Comparison of ENCODE assay signal across 16 cellular contexts in the genomic region with DNA sequence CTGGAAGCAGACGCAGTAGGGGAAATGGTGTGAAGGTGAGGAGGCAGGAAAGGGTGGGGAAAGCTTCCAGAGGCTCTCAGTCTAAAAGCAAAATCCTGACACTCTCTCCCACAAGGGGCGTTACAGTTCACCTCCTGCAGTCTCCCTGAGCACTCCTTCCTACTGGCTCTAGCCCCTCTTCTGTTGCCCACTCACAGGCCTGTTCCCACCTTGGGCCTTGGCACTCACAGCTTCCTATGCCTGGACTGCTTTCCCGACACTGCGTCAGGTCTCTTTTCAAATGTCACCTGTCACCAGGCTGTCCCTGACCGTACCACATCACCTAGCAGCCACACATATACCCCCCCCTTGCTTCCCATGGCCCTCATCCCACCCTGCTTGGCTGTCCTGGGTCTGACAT.
DNase-seq lines count a peak whose midpoint lies in the region; ATAC-seq and TF ChIP-seq lines count a peak whose summit lies in the region.
"Had no signal": no experiment of that assay in that cellular context is flagged by ENCODE, and none has a peak within 500 bp of the region (broad histone marks: within the 10 kb centered on the region; RNA-seq: fewer than 3 reads in every experiment).

No MANE protein-coding gene starts in this region.

- H2BK15ac ChIP-seq in mesendoderm (replicated peaks; ENCODE audit: low read depth): no peak overlapping the region

- H3K27ac Mint-ChIP-seq in glutamatergic neuron (ENCODE audit: unreplicated experiment): peak overlapping the region; percentile 26
- H3K27ac Mint-ChIP-seq in activated CD8-positive, alpha-beta T cell treated with anti-CD3 and anti-CD28 coated beads, Interleukin-2, amount 10 ng/mL, durations not matched to agents 7 days and 5 days: no peak overlapping the region
- H3K27ac Mint-ChIP-seq: CD4-positive, CD25-positive, alpha-beta regulatory T cell had no signal

- no peak for DNase-seq in WERI-Rb-1
- DNase-seq in glutamatergic neuron: no peak
- DNase-seq in mesendoderm: peak; percentile 13
- DNase-seq in gastrocnemius medialis: no peak
- DNase-seq in activated CD8-positive, alpha-beta memory T cell treated with anti-CD3 and anti-CD28 coated beads for 24 hours: no peak
- DNase-seq in activated CD8-positive, alpha-beta T cell treated with anti-CD3 and anti-CD28 coated beads, Interleukin-2, amount 10 ng/mL, durations not matched to agents 7 days and 5 days: no peak
- DNase-seq: ACHN; CD4-positive, CD25-positive, alpha-beta regulatory T cell; GOT3; KBM-7; NCI-H1092; NCI-H1694; NCI-H774; SIG-M5 had no signal

- H3K4ac ChIP-seq in mesendoderm (ENCODE audit: low read depth, low read length): no peak overlapping the region

- no peak overlapping the region for H3K4me3 Mint-ChIP-seq in glutamatergic neuron (ENCODE audit: unreplicated experiment)
- no peak overlapping the region for H3K4me3 Mint-ChIP-seq in activated CD8-positive, alpha-beta T cell treated with anti-CD3 and anti-CD28 coated beads, Interleukin-2, amount 10 ng/mL, durations not matched to agents 7 days and 5 days
- H3K4me3 Mint-ChIP-seq: CD4-positive, CD25-positive, alpha-beta regulatory T cell had no signal

- H3K4me3 ChIP-seq in WERI-Rb-1 (ENCODE audit: low read depth, low read length) (no peak overlapping the region), mesendoderm (ENCODE audit: low read length) (no peak overlapping the region), gastrocnemius medialis (no peak overlapping the region)
- H3K4me3 ChIP-seq: GM12878 had no signal

- H3K18ac ChIP-seq in mesendoderm (ENCODE audit: low read length): no peak overlapping the region

- no peaks in the 10 kb centered on the region for H3K4me1 ChIP-seq in mesendoderm (ENCODE audit: control insufficient read depth, low read depth, low read length)
- peaks cover 0 to 4% of the 10 kb centered on the region in 2 donors for H3K4me1 ChIP-seq in gastrocnemius medialis

- H2BK120ac ChIP-seq in mesendoderm (ENCODE audit: low read depth, low read length): no peak overlapping the region

- TF ChIP-seq POLR2A in gastrocnemius medialis (IDR thresholded peaks at IDR 0.05): no peak

- H3K27ac ChIP-seq in WERI-Rb-1 (no peak overlapping the region), mesendoderm (ENCODE audit: low read depth, low read length) (no peak overlapping the region), gastrocnemius medialis (peak overlapping the region; percentile 16 to 69 (median 56))

- H3K79me2 ChIP-seq in mesendoderm (ENCODE audit: control insufficient read depth, insufficient read depth, low read length): no peaks in the 10 kb centered on the region

- peaks cover 6% of the 10 kb centered on the region for H3K36me3 Mint-ChIP-seq in glutamatergic neuron (ENCODE audit: unreplicated experiment)
- H3K36me3 Mint-ChIP-seq in activated CD8-positive, alpha-beta T cell treated with anti-CD3 and anti-CD28 coated beads, Interleukin-2, amount 10 ng/mL, durations not matched to agents 7 days and 5 days (ENCODE audit: low read depth): no peaks in the 10 kb centered on the region
- H3K36me3 Mint-ChIP-seq: CD4-positive, CD25-positive, alpha-beta regulatory T cell had no signal

- H3K9me3 ChIP-seq in WERI-Rb-1 (ENCODE audit: severe bottlenecking): peaks cover 8% of the 10 kb centered on the region
- no peaks in the 10 kb centered on the region for H3K9me3 ChIP-seq in gastrocnemius medialis

- no peak overlapping the region for H3K23ac ChIP-seq in mesendoderm (ENCODE audit: low read length)

- no peak overlapping the region for H2AK5ac ChIP-seq in mesendoderm (ENCODE audit: low read length)

- CTCF ChIA-PET in activated CD8-positive, alpha-beta T cell treated with anti-CD3 and anti-CD28 coated beads, Interleukin-2, amount 10 ng/mL, durations not matched to agents 7 days and 5 days (lab: Charles Lee): no interaction called here

- H4K5ac ChIP-seq in mesendoderm (ENCODE audit: low read length): no peak overlapping the region

- peaks cover 2% of the 10 kb centered on the region for H3K79me1 ChIP-seq in mesendoderm (ENCODE audit: low read length)

- H3K27me3 ChIP-seq in WERI-Rb-1 (ENCODE audit: insufficient read depth, low read depth, severe bottlenecking) (no peaks in the 10 kb centered on the region), mesendoderm (ENCODE audit: insufficient read depth, low read length, poor library complexity) (no peaks in the 10 kb centered on the region), gastrocnemius medialis (no peaks in the 10 kb centered on the region)

- no peak overlapping the region for H2BK5ac ChIP-seq in mesendoderm (ENCODE audit: low read length)

- no CpG with 5 or more reads among the region's 5 CpGs for WGBS in mesendoderm (ENCODE audit: extremely low coverage, insufficient coverage, low lambda C conversion rate)

- no peak overlapping the region for H4K8ac ChIP-seq in mesendoderm (ENCODE audit: low read depth, low read length)

- H3K4me1 Mint-ChIP-seq in glutamatergic neuron (ENCODE audit: low read depth, unreplicated experiment): peaks cover 10% of the 10 kb centered on the region
- H3K4me1 Mint-ChIP-seq in activated CD8-positive, alpha-beta T cell treated with anti-CD3 and anti-CD28 coated beads, Interleukin-2, amount 10 ng/mL, durations not matched to agents 7 days and 5 days (ENCODE audit: low read depth): no peaks in the 10 kb centered on the region
- H3K4me1 Mint-ChIP-seq: CD4-positive, CD25-positive, alpha-beta regulatory T cell had no signal

- no peak overlapping the region for H3K56ac ChIP-seq in mesendoderm (ENCODE audit: low read length)

- H3K27me3 Mint-ChIP-seq in glutamatergic neuron (ENCODE audit: unreplicated experiment): no peaks in the 10 kb centered on the region
- no peaks in the 10 kb centered on the region for H3K27me3 Mint-ChIP-seq in activated CD8-positive, alpha-beta T cell treated with anti-CD3 and anti-CD28 coated beads, Interleukin-2, amount 10 ng/mL, durations not matched to agents 7 days and 5 days (ENCODE audit: low read depth)
- H3K27me3 Mint-ChIP-seq: CD4-positive, CD25-positive, alpha-beta regulatory T cell had no signal

- intact Hi-C loops in gastrocnemius medialis (cut with DNase I; ENCODE audit: low total_unique reads): no loop called here

- H3K4me2 ChIP-seq in mesendoderm (ENCODE audit: low read length): no peak overlapping the region

- H3K9me3 Mint-ChIP-seq in glutamatergic neuron (ENCODE audit: unreplicated experiment): peaks cover 8% of the 10 kb centered on the region
- H3K9me3 Mint-ChIP-seq in activated CD8-positive, alpha-beta T cell treated with anti-CD3 and anti-CD28 coated beads, Interleukin-2, amount 10 ng/mL, durations not matched to agents 7 days and 5 days (ENCODE audit: insufficient read depth): no peaks in the 10 kb centered on the region

- POLR2A ChIA-PET in activated CD8-positive, alpha-beta T cell treated with anti-CD3 and anti-CD28 coated beads, Interleukin-2, amount 10 ng/mL, durations not matched to agents 7 days and 5 days (lab: Charles Lee): no interaction called here

- H3K9ac ChIP-seq in mesendoderm (ENCODE audit: low read length): no peak overlapping the region

- in situ Hi-C loops in gastrocnemius medialis (cut with MboI; ENCODE audit: low sequenced_read_pairs in 4 of 4): no loop called here

- peaks cover 65% of the 10 kb centered on the region for H3K36me3 ChIP-seq in WERI-Rb-1
- H3K36me3 ChIP-seq in mesendoderm (ENCODE audit: control insufficient read depth, insufficient read depth, low read length): peaks cover 12% of the 10 kb centered on the region
- H3K36me3 ChIP-seq in gastrocnemius medialis: peaks cover 0 to 54% of the 10 kb centered on the region in 2 donors

- ATAC-seq in gastrocnemius medialis (peak in 1 of 2 donors; percentile 13), GM21390 (IDR thresholded peaks at IDR 0.05; ENCODE audit: unreplicated experiment) (no peak)
- ATAC-seq in activated CD8-positive, alpha-beta T cell treated with anti-CD3 and anti-CD28 coated beads, Interleukin-2, amount 10 ng/mL, durations not matched to agents 7 days and 5 days: no peak
- ATAC-seq: GM12878 had no signal

- TF ChIP-seq CTCF in WERI-Rb-1 (IDR thresholded peaks at IDR 0.05; ENCODE audit: low read depth, low read length) (0 out of 2 replicates have a peak, but pooled peaks have one; percentile 12), glutamatergic neuron (IDR thresholded peaks at IDR 0.05; ENCODE audit: partially characterized antibody, unreplicated experiment) (no peak), gastrocnemius medialis (IDR thresholded peaks at IDR 0.05 in 4 of 5, conservative IDR thresholded peaks at IDR 0.05 in 1 of 5) (no peak)

Comparison
In these comparisons a context has a peak if more than half of its experiments do, and no peak if none do; other contexts are left out.
1. H3K27ac ChIP-seq: peak in gastrocnemius medialis (4 of 4); none in WERI-Rb-1 (single experiment) and mesendoderm (single experiment).